ENCODE assay signal across 10 cellular contexts in the genomic region with DNA sequence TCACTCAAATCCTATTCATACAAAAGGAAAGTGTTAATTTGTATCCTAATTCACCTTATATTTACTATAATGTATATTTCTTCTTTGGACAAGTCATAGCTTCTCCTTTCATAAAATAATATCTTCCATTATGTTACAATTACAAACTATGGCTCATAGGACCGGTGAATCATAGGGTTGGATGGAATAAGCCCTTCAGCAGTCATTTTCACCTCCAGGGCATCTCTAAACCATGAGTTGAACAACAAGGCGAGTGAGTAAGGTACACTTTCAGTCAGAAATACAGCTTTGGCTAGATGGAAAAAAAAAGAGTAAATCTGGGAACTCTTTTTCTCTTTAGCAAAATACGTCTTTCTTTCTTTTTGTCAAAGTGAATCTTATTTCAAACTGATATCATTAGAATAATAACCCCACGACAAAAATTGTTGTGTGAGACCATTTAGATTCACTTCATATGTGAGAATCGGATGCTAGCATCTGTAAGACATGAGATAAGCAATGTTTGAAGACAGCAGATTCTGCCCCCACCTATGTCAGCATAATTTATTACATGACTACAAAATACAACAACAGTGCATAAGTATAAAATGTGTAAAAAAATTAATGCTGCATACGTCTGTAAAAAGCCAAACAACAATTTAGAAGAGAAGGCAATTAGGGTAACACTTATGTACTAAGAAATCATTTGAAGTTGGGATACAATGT.
A peak's percentile ranks its signal among the peaks of the same experiment; 100 is the strongest.
DNase-seq lines count a peak whose midpoint lies in the region; ATAC-seq and FAIRE-seq lines count a peak whose summit lies in the region.
"Had no signal": no experiment of that assay in that cellular context is flagged by ENCODE, and none has a peak within 500 bp of the region (broad histone marks: within the 10 kb centered on the region; RNA-seq: fewer than 3 reads in every experiment).

No MANE protein-coding gene starts in this region.

- ATAC-seq in activated CD4-positive, CD25-positive, alpha-beta regulatory T cell treated with anti-CD3 and anti-CD28 coated beads, Interleukin-2, amount 50 U/mL, for 24 hours: peak; percentile 83 to 92
- ATAC-seq in esophagus mucosa (peak; percentile 90), GM19467 (IDR thresholded peaks at IDR 0.05; ENCODE audit: unreplicated experiment) (no peak), HG03175 (IDR thresholded peaks at IDR 0.05; ENCODE audit: unreplicated experiment) (no peak)

- DNase-seq in activated CD4-positive, CD25-positive, alpha-beta regulatory T cell (lab: John Stamatoyannopoulos, UW): no peak
- DNase-seq in RCC 7860 (ENCODE audit: low spot score) (peak; percentile 58), renal cortical epithelial cell (ENCODE audit: low read depth) (peak; percentile 75), HuH-7.5 (ENCODE audit: low spot score) (no peak)
- DNase-seq: NCI-H1105, nephron progenitor cell had no signal

- no peak for FAIRE-seq in RCC 7860 (lab: Jason Lieb, UNC)

Comparison
In these comparisons a context has a peak if more than half of its experiments do, and no peak if none do; other contexts are left out.
1. ATAC-seq: peak in activated CD4-positive, CD25-positive, alpha-beta regulatory T cell treated with anti-CD3 and anti-CD28 coated beads, Interleukin-2, amount 50 U/mL, for 24 hours (2 of 2) and esophagus mucosa (single experiment); none in GM19467 (single experiment) and HG03175 (single experiment).
2. DNase-seq: peak in RCC 7860 (single experiment) and renal cortical epithelial cell (single experiment); none in activated CD4-positive, CD25-positive, alpha-beta regulatory T cell (0 of 4) and HuH-7.5 (single experiment).